In the genomic region with DNA sequence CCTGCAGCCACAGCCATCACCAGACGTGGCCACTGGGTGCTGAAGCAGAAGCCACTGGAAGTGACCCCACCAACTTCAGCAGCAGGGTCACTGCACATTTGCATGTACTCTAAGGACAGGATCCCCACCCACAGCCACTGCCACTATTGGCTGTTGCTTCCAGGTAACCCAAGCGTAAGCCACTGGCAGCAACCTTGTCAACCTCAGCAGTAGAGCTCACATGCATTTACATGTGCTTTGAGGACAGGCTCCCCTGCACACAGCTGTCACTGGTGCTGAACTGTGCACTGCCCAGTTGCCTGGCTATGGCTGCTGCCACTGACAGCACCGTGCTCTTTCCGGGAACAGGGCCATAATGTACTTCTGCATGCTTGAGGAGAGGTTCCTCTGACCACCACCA, we compare ENCODE assay signal across 21 cellular contexts.
"Had no signal": no experiment of that assay in that cellular context is flagged by ENCODE, and none has a peak within 500 bp of the region (broad histone marks: within the 10 kb centered on the region; RNA-seq: fewer than 3 reads in every experiment).

No MANE protein-coding gene starts in this region.

- H3K9me3 ChIP-seq: colonic mucosa, esophagus muscularis mucosa, gastroesophageal sphincter, heart right ventricle, lower lobe of right lung had no signal

- H3K4me3 ChIP-seq: colonic mucosa, esophagus muscularis mucosa, gastroesophageal sphincter, heart right ventricle, lower lobe of right lung had no signal

- H3K27ac ChIP-seq: colonic mucosa, esophagus muscularis mucosa, foreskin keratinocyte, gastroesophageal sphincter, heart right ventricle, lower lobe of right lung had no signal

- H3K4me1 ChIP-seq: colonic mucosa, esophagus muscularis mucosa, foreskin keratinocyte, gastroesophageal sphincter, heart right ventricle, lower lobe of right lung had no signal

- ATAC-seq: foreskin keratinocyte, gastroesophageal sphincter, heart right ventricle, left colon, left lobe of liver, left ventricle myocardium superior, lower lobe of right lung had no signal

- H3K36me3 ChIP-seq: colonic mucosa, esophagus muscularis mucosa, gastroesophageal sphincter, heart right ventricle, lower lobe of right lung had no signal

- H3K27ac Mint-ChIP-seq: dendritic cell treated with granulocyte-macrophage colony-stimulating factor and Interleukin-4, amounts not matched to agents 40 ng/mL and 50 ng/mL, for 4 days had no signal

- DNase-seq: cerebellar nuclear complex; colonic mucosa; cortex of kidney; effector CD4-positive, alpha-beta T cell; effector memory CD4-positive, alpha-beta T cell; foreskin keratinocyte; glutamatergic neuron; head of caudate nucleus; heart right ventricle; hippocampal formation; kidney; kidney glomerular epithelial cell; left colon; left ventricle myocardium superior; lower lobe of right lung; mesenchymal stem cell; midbrain had no signal

- H3K27me3 Mint-ChIP-seq: dendritic cell treated with granulocyte-macrophage colony-stimulating factor and Interleukin-4, amounts not matched to agents 40 ng/mL and 50 ng/mL, for 4 days had no signal

- H3K4me3 Mint-ChIP-seq: dendritic cell treated with granulocyte-macrophage colony-stimulating factor and Interleukin-4, amounts not matched to agents 40 ng/mL and 50 ng/mL, for 4 days had no signal

- H3K27me3 ChIP-seq: colonic mucosa, esophagus muscularis mucosa, foreskin keratinocyte, gastroesophageal sphincter, heart right ventricle had no signal
